18 cellular contexts compared by ENCODE assay signal in genomic region chr22:41587347-41587723, GRCh38. TPM values are rescaled to one million over a fixed set of nuclear protein-coding genes. Genes with fewer than 3 reads are reported as not detected.
A peak's percentile ranks its signal among the peaks of the same experiment; 100 is the strongest.
DNase-seq lines count a peak whose midpoint lies in the region; ATAC-seq and TF ChIP-seq lines count a peak whose summit lies in the region.
"Had no signal": no experiment of that assay in that cellular context is flagged by ENCODE, and none has a peak within 500 bp of the region (broad histone marks: within the 10 kb centered on the region; RNA-seq: fewer than 3 reads in every experiment).

No MANE protein-coding gene starts in this region.

- peaks cover 2% of the 10 kb centered on the region for H3K36me3 Mint-ChIP-seq in activated naive CD4-positive, alpha-beta T cell treated with anti-CD3 and anti-CD28 coated beads, Interleukin-2, amount 50 U/mL, for 24 hours
- H3K36me3 Mint-ChIP-seq in activated naive CD4-positive, alpha-beta T cell treated with anti-CD3 and anti-CD28 coated beads for 36 hours (ENCODE audit: low read depth) = peaks cover 13% of the 10 kb centered on the region
- peaks cover 2% of the 10 kb centered on the region for H3K36me3 Mint-ChIP-seq in mesothelial cell of epicardium
- H3K36me3 Mint-ChIP-seq in T-helper 17 cell (ENCODE audit: low read depth) = peaks cover 3% of the 10 kb centered on the region
- H3K36me3 Mint-ChIP-seq in CD4-positive, alpha-beta memory T cell = peaks cover 8 to 32% of the 10 kb centered on the region in 2 donors

- DNase-seq in activated naive CD4-positive, alpha-beta T cell treated with anti-CD3 and anti-CD28 coated beads for 36 hours = no peak
- DNase-seq in adrenal gland (peak in 1 of 7 donors; percentile 13), mesothelial cell of epicardium (ENCODE audit: low spot score in 2 of 2, unreplicated experiment in 2 of 2) (no peak), T-helper 17 cell (no peak), GM10266 (ENCODE audit: extremely low spot score) (no peak)
- DNase-seq in CD4-positive, alpha-beta memory T cell = no peak
- DNase-seq in activated CD4-positive, alpha-beta T cell treated with anti-CD3 and anti-CD28 coated beads, Interleukin-2, amount 50 U/mL, for 4 hours = no peak
- DNase-seq: activated CD4-positive, CD25-positive, alpha-beta regulatory T cell treated with anti-CD3 and anti-CD28 coated beads, Interleukin-2, amount 50 U/mL, for 72 hours; activated naive CD4-positive, alpha-beta T cell; CD8-positive, alpha-beta memory T cell; NCI-H187 treated with DMSO at 0.1 percent for 48 hours; NCI-H510A treated with DMSO at 0.1 percent for 48 hours; retina; T1000 had no signal

- H3K27me3 Mint-ChIP-seq in activated naive CD4-positive, alpha-beta T cell treated with anti-CD3 and anti-CD28 coated beads, Interleukin-2, amount 50 U/mL, for 24 hours = no peaks in the 10 kb centered on the region
- H3K27me3 Mint-ChIP-seq in activated naive CD4-positive, alpha-beta T cell treated with anti-CD3 and anti-CD28 coated beads for 36 hours (ENCODE audit: low read depth) = no peaks in the 10 kb centered on the region
- no peaks in the 10 kb centered on the region for H3K27me3 Mint-ChIP-seq in mesothelial cell of epicardium (ENCODE audit: low read depth)
- H3K27me3 Mint-ChIP-seq in T-helper 17 cell = no peaks in the 10 kb centered on the region
- H3K27me3 Mint-ChIP-seq in CD4-positive, alpha-beta memory T cell = no peaks in the 10 kb centered on the region
- H3K27me3 Mint-ChIP-seq: CD8-positive, alpha-beta memory T cell; IgD-negative memory B cell had no signal

- TF ChIP-seq POLR2A in adrenal gland (IDR thresholded peaks at IDR 0.05) = no peak

- H3K4me3 ChIP-seq in adrenal gland = no peak overlapping the region
- H3K4me3 ChIP-seq in CD4-positive, alpha-beta memory T cell (ENCODE audit: low read length in 2 of 2) = no peak overlapping the region
- H3K4me3 ChIP-seq: SJSA1 had no signal

- H3K27me3 ChIP-seq in adrenal gland = no peaks in the 10 kb centered on the region
- no peaks in the 10 kb centered on the region for H3K27me3 ChIP-seq in CD4-positive, alpha-beta memory T cell (ENCODE audit: insufficient read depth, low read length)
- H3K27me3 ChIP-seq: SJSA1 had no signal

- peak overlapping the region in 3 of 5 donors; percentile 6 to 91 (median 82) for H3K27ac ChIP-seq in adrenal gland
- no peak overlapping the region for H3K27ac ChIP-seq in CD4-positive, alpha-beta memory T cell (ENCODE audit: low read depth, low read length)
- H3K27ac ChIP-seq: SJSA1 had no signal

- peaks cover 24% of the 10 kb centered on the region for H3K4me1 Mint-ChIP-seq in activated naive CD4-positive, alpha-beta T cell treated with anti-CD3 and anti-CD28 coated beads, Interleukin-2, amount 50 U/mL, for 24 hours
- H3K4me1 Mint-ChIP-seq in activated naive CD4-positive, alpha-beta T cell treated with anti-CD3 and anti-CD28 coated beads for 36 hours (ENCODE audit: low read depth) = peaks cover 12% of the 10 kb centered on the region
- H3K4me1 Mint-ChIP-seq in mesothelial cell of epicardium (peaks cover 8% of the 10 kb centered on the region), T-helper 17 cell (peaks cover 11% of the 10 kb centered on the region)
- peaks cover 7 to 30% (median 18%) of the 10 kb centered on the region in 4 donors for H3K4me1 Mint-ChIP-seq in CD4-positive, alpha-beta memory T cell

- H3K4me1 ChIP-seq in adrenal gland (replicated peaks in 1 of 2) = peaks cover 8 to 15% of the 10 kb centered on the region in 2 donors
- H3K4me1 ChIP-seq in CD4-positive, alpha-beta memory T cell (ENCODE audit: insufficient read depth, low read length) = peaks cover 10% of the 10 kb centered on the region

- CTCF ChIA-PET in activated naive CD4-positive, alpha-beta T cell treated with anti-CD3 and anti-CD28 coated beads for 36 hours (lab: Charles Lee) = no interaction called here
- CTCF ChIA-PET in CD4-positive, alpha-beta memory T cell (lab: Charles Lee; ENCODE audit: partially characterized antibody) = interaction anchor here (1.1 kb wide), 1 partner anchor 34 kb away, joined by 3 read pairs; no protein-coding TSS in a partner anchor

- no peak for ATAC-seq in T-helper 17 cell
- ATAC-seq: stimulated activated effector memory CD8-positive, alpha-beta T cell treated with anti-CD3 and anti-CD28 coated beads, Interleukin-12 subunit alpha, Interleukin-12 subunit beta, amount 100 ng/mL, for 72 hours had no signal

- H3K36me3 ChIP-seq in adrenal gland (replicated peaks in 1 of 2) = peaks cover 0 to 19% of the 10 kb centered on the region in 2 donors
- peaks cover 16% of the 10 kb centered on the region for H3K36me3 ChIP-seq in CD4-positive, alpha-beta memory T cell (ENCODE audit: insufficient read depth, low read length)

- intact Hi-C loops in activated naive CD4-positive, alpha-beta T cell treated with anti-CD3 and anti-CD28 coated beads for 36 hours (cut with micrococcal nuclease) = no loop called here
- intact Hi-C loops in adrenal gland (cut with DNase I) = no loop called here
- intact Hi-C loops in CD4-positive, alpha-beta memory T cell (cut with micrococcal nuclease) = loop anchor here (10.0 kb wide), 1 partner anchor 143 kb away; the partner anchor contains the start of gene TOB2

- no peaks in the 10 kb centered on the region for H3K9me3 Mint-ChIP-seq in activated naive CD4-positive, alpha-beta T cell treated with anti-CD3 and anti-CD28 coated beads, Interleukin-2, amount 50 U/mL, for 24 hours
- no peaks in the 10 kb centered on the region for H3K9me3 Mint-ChIP-seq in activated naive CD4-positive, alpha-beta T cell treated with anti-CD3 and anti-CD28 coated beads for 36 hours
- no peaks in the 10 kb centered on the region for H3K9me3 Mint-ChIP-seq in mesothelial cell of epicardium
- H3K9me3 Mint-ChIP-seq in CD4-positive, alpha-beta memory T cell = no peaks in the 10 kb centered on the region
- H3K9me3 Mint-ChIP-seq: CD8-positive, alpha-beta memory T cell; IgD-negative memory B cell; stimulated activated effector memory CD8-positive, alpha-beta T cell treated with anti-CD3 and anti-CD28 coated beads, Interleukin-12 subunit alpha, Interleukin-12 subunit beta, amount 100 ng/mL, for 72 hours had no signal

- H3K4me3 Mint-ChIP-seq in activated naive CD4-positive, alpha-beta T cell treated with anti-CD3 and anti-CD28 coated beads, Interleukin-2, amount 50 U/mL, for 24 hours = peak overlapping the region; percentile 11
- no peak overlapping the region for H3K4me3 Mint-ChIP-seq in activated naive CD4-positive, alpha-beta T cell treated with anti-CD3 and anti-CD28 coated beads for 36 hours
- H3K4me3 Mint-ChIP-seq in mesothelial cell of epicardium = peak overlapping the region; percentile 14
- no peak overlapping the region for H3K4me3 Mint-ChIP-seq in T-helper 17 cell
- peak overlapping the region in 3 of 8 donors; percentile 1 to 60 (median 43) for H3K4me3 Mint-ChIP-seq in CD4-positive, alpha-beta memory T cell

- H3K9me3 ChIP-seq in adrenal gland (replicated peaks in 1 of 3) = no peaks in the 10 kb centered on the region
- H3K9me3 ChIP-seq in T-helper 17 cell (ENCODE audit: control insufficient read depth, low read length, poor library complexity, severe bottlenecking) = no peaks in the 10 kb centered on the region
- H3K9me3 ChIP-seq in CD4-positive, alpha-beta memory T cell (ENCODE audit: control insufficient read depth in 1 of 2, low read length in 2 of 2) = no peaks in the 10 kb centered on the region
- H3K9me3 ChIP-seq: SJSA1 had no signal

- TF ChIP-seq CTCF in adrenal gland (IDR thresholded peaks at IDR 0.05) = no peak
- no peak for TF ChIP-seq CTCF in mesothelial cell of epicardium (IDR thresholded peaks at IDR 0.05; ENCODE audit: unreplicated experiment)
- TF ChIP-seq CTCF in GM10266 (IDR thresholded peaks at IDR 0.05; ENCODE audit: control insufficient read depth, insufficient read depth, low read depth, missing control alignments) = no peak

- H3K27ac Mint-ChIP-seq in activated naive CD4-positive, alpha-beta T cell treated with anti-CD3 and anti-CD28 coated beads, Interleukin-2, amount 50 U/mL, for 24 hours = no peak overlapping the region
- H3K27ac Mint-ChIP-seq in activated naive CD4-positive, alpha-beta T cell treated with anti-CD3 and anti-CD28 coated beads for 36 hours = no peak overlapping the region
- no peak overlapping the region for H3K27ac Mint-ChIP-seq in mesothelial cell of epicardium
- no peak overlapping the region for H3K27ac Mint-ChIP-seq in T-helper 17 cell
- H3K27ac Mint-ChIP-seq in CD4-positive, alpha-beta memory T cell = no peak overlapping the region
- H3K27ac Mint-ChIP-seq: IgD-negative memory B cell; stimulated activated effector memory CD8-positive, alpha-beta T cell treated with anti-CD3 and anti-CD28 coated beads, Interleukin-12 subunit alpha, Interleukin-12 subunit beta, amount 100 ng/mL, for 72 hours had no signal

- WGBS in adrenal gland, 4 donors = 88 to 95% (median 94%) methylated on average over 7 of the region's 7 CpGs

- POLR2A ChIA-PET in CD4-positive, alpha-beta memory T cell (lab: Charles Lee; ENCODE audit: partially characterized antibody) = no interaction called here

RNA-seq across cellular contexts. Expression of gene PMM1, which starts 2.3 kb away (rescaled TPM):
- 10 to 100 TPM; 35.3 to 35.6 TPM for total RNA-seq in activated naive CD4-positive, alpha-beta T cell treated with anti-CD3 and anti-CD28 coated beads for 36 hours
- total RNA-seq in adrenal gland = 100 to 1,000 TPM in 1 of 8 donors, 10 to 100 TPM in 7; 49.5 to 105 (median 74.0) TPM
- 10 to 100 TPM; 37.8 to 53.0 (median 43.0) TPM for polyA plus RNA-seq in adrenal gland
- 24.4 to 26.2 TPM (median 25.8 TPM) in 3 replicates for total RNA-seq in mesothelial cell of epicardium
- 10 to 100 TPM; 23.1 to 25.3 TPM for total RNA-seq in T-helper 17 cell
- total RNA-seq in CD4-positive, alpha-beta memory T cell = 10 to 100 TPM; 31.7 to 32.9 TPM
- 10 to 100 TPM; 32.0 to 45.7 TPM for polyA plus RNA-seq in CD4-positive, alpha-beta memory T cell

RNA-seq across cellular contexts. Expression of gene CSDC2, which starts 26.5 kb away (rescaled TPM):
- not detected for total RNA-seq in activated naive CD4-positive, alpha-beta T cell treated with anti-CD3 and anti-CD28 coated beads for 36 hours
- total RNA-seq in adrenal gland (100 to 1,000 TPM in 7 of 8 donors, 10 to 100 TPM in 1; 81.5 to 281 (median 183) TPM), mesothelial cell of epicardium (15.6 to 18.3 TPM (median 17.7 TPM) in 3 replicates), T-helper 17 cell (not detected)
- polyA plus RNA-seq in adrenal gland = 100 to 1,000 TPM in 2 of 3 donors, 1 to 10 TPM in 1; 7.5 to 368 (median 212) TPM
- not detected for total RNA-seq in CD4-positive, alpha-beta memory T cell
- polyA plus RNA-seq in CD4-positive, alpha-beta memory T cell = not detected
- total RNA-seq: CD8-positive, alpha-beta memory T cell; SJSA1 had no signal
- polyA plus RNA-seq: CD8-positive, alpha-beta memory T cell; IgD-negative memory B cell had no signal

RNA-seq across cellular contexts. Expression of gene DESI1, which starts 33.5 kb away (rescaled TPM):
- total RNA-seq in activated naive CD4-positive, alpha-beta T cell treated with anti-CD3 and anti-CD28 coated beads for 36 hours = 10 to 100 TPM; 57.3 to 64.8 TPM
- total RNA-seq in adrenal gland (10 to 100 TPM; 11.4 to 64.7 (median 29.1) TPM), mesothelial cell of epicardium (35.4 to 37.5 TPM (median 36.7 TPM) in 3 replicates), T-helper 17 cell (10 to 100 TPM; 16.3 to 19.1 TPM)
- polyA plus RNA-seq in adrenal gland = 10 to 100 TPM; 47.5 to 82.8 (median 58.7) TPM
- total RNA-seq in CD4-positive, alpha-beta memory T cell = 10 to 100 TPM; 26.2 to 28.7 TPM
- polyA plus RNA-seq in CD4-positive, alpha-beta memory T cell = 10 to 100 TPM in 1 of 2 donors, 1 to 10 TPM in 1; 9.5 to 13.6 TPM

RNA-seq across cellular contexts. Expression of gene XRCC6, which starts 33.8 kb away (rescaled TPM):
- total RNA-seq in activated naive CD4-positive, alpha-beta T cell treated with anti-CD3 and anti-CD28 coated beads for 36 hours = 100 to 1,000 TPM; 424 to 436 TPM
- total RNA-seq in adrenal gland (100 to 1,000 TPM; 211 to 363 (median 240) TPM), mesothelial cell of epicardium (216 to 221 TPM (median 221 TPM) in 3 replicates), T-helper 17 cell (100 to 1,000 TPM; 147 to 165 TPM)
- polyA plus RNA-seq in adrenal gland = 100 to 1,000 TPM; 122 to 475 (median 216) TPM
- 100 to 1,000 TPM; 174 to 181 TPM for total RNA-seq in CD4-positive, alpha-beta memory T cell
- polyA plus RNA-seq in CD4-positive, alpha-beta memory T cell = 100 to 1,000 TPM; 441 to 593 TPM

RNA-seq across cellular contexts. Expression of gene POLR3H, which starts 43.1 kb away (rescaled TPM):
- 10 to 100 TPM; 14.8 to 17.6 TPM for total RNA-seq in activated naive CD4-positive, alpha-beta T cell treated with anti-CD3 and anti-CD28 coated beads for 36 hours
- total RNA-seq in adrenal gland (10 to 100 TPM; 18.7 to 92.6 (median 41.8) TPM), mesothelial cell of epicardium (41.0 to 47.4 TPM (median 46.6 TPM) in 3 replicates), T-helper 17 cell (10 to 100 TPM; 11.2 to 19.5 TPM)
- polyA plus RNA-seq in adrenal gland = 10 to 100 TPM; 45.1 to 61.5 (median 53.6) TPM
- total RNA-seq in CD4-positive, alpha-beta memory T cell = 10 to 100 TPM; 43.6 to 43.7 TPM
- polyA plus RNA-seq in CD4-positive, alpha-beta memory T cell = 10 to 100 TPM; 20.7 to 21.8 TPM

Comparison
In these comparisons a context has a peak if more than half of its experiments do, and no peak if none do; other contexts are left out.
1. H3K4me3 Mint-ChIP-seq: peak in activated naive CD4-positive, alpha-beta T cell treated with anti-CD3 and anti-CD28 coated beads, Interleukin-2, amount 50 U/mL, for 24 hours (single experiment) and mesothelial cell of epicardium (single experiment); none in activated naive CD4-positive, alpha-beta T cell treated with anti-CD3 and anti-CD28 coated beads for 36 hours (single experiment) and T-helper 17 cell (single experiment).
2. RNA of gene CSDC2, which starts 26.5 kb away (total RNA-seq): 81.5 to 281 TPM in adrenal gland and 15.6 to 18.3 TPM in mesothelial cell of epicardium; not detected in CD4-positive, alpha-beta memory T cell, not detected in activated naive CD4-positive, alpha-beta T cell treated with anti-CD3 and anti-CD28 coated beads for 36 hours and not detected in T-helper 17 cell; every median in the first group is over 10 times any median in the second.